Comparison of ENCODE assay signal across 13 cellular contexts in the genomic region with DNA sequence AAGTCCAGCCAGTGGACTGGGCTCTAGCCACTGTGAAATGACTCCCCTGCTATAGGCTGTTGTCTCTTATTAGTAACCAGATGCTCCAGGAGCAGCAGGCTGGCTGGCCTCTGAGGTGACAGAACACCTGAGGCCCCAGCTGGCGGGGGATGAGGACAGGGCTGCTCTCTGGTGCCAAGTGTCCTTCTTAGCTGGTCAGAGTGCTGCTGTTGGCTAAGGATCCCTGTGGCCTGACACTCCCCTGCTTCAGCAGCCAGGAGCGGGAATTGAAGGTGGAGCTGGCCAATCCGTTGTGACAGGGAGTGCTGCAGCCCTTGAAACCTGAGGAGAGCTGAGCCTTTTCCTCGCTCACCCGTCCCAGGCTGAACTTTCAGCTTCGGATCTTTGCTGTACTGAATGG. TPM values are rescaled to one million over a fixed set of nuclear protein-coding genes. Genes with fewer than 3 reads are reported as not detected.
DNase-seq lines count a peak whose midpoint lies in the region; ATAC-seq lines count a peak whose summit lies in the region.
"Had no signal": no experiment of that assay in that cellular context is flagged by ENCODE, and none has a peak within 500 bp of the region (broad histone marks: within the 10 kb centered on the region; RNA-seq: fewer than 3 reads in every experiment).

No MANE protein-coding gene starts in this region.

- no peaks in the 10 kb centered on the region for H3K79me1 ChIP-seq in neuronal stem cell (ENCODE audit: low read depth, low read length)

- no peak overlapping the region for H2AK5ac ChIP-seq in neuronal stem cell (ENCODE audit: low read depth, low read length)

- peaks cover 2 to 3% of the 10 kb centered on the region in 2 donors for H3K4me1 ChIP-seq in neuronal stem cell (ENCODE audit: control insufficient read depth in 2 of 2, insufficient read depth in 1 of 2, low read depth in 1 of 2, low read length in 2 of 2)
- H3K4me1 ChIP-seq: BLaER1 treated with 17β-estradiol and CSF1 and Interleukin-3, amounts not matched to agents 10 nM and 100 nM had no signal

- peaks cover 0 to 25% (median 0%) of the 10 kb centered on the region in 3 experiments for H3K27me3 ChIP-seq in neuronal stem cell (ENCODE audit: control insufficient read depth in 3 of 3, insufficient read depth in 3 of 3, low read depth in 1 of 3, low read length in 3 of 3)
- H3K27me3 ChIP-seq: BLaER1 treated with 17β-estradiol and CSF1 and Interleukin-3, amounts not matched to agents 10 nM and 100 nM had no signal

- no peak overlapping the region for H2BK12ac ChIP-seq in neuronal stem cell (ENCODE audit: low read length)

- H3K23ac ChIP-seq in neuronal stem cell (ENCODE audit: low read depth, low read length, poor library complexity), result no peak overlapping the region

- H3K9ac ChIP-seq in neuronal stem cell (ENCODE audit: low read depth, low read length, poor library complexity), result no peak overlapping the region
- H3K9ac ChIP-seq: BLaER1 treated with 17β-estradiol and CSF1 and Interleukin-3, amounts not matched to agents 10 nM and 100 nM had no signal

- peak; percentile 25 for DNase-seq in EH (ENCODE audit: low read depth)
- peak; percentile 69 for DNase-seq in NCI-H2171 treated with DMSO at 0.1 percent for 48 hours (lab: John Stamatoyannopoulos, UW)
- peak; percentile 76 for DNase-seq in ecto neural progenitor cell (ENCODE audit: low spot score)
- DNase-seq in neuronal stem cell (ENCODE audit: low spot score), result peak; percentile 32
- DNase-seq in GF-D8 (lab: John Stamatoyannopoulos, UW), result no peak
- no peak for DNase-seq in stimulated activated CD4-positive, alpha-beta T cell treated with anti-CD3 and anti-CD28 coated beads, Interleukin-4, amount 100 ng/mL, for 4 hours
- DNase-seq: activated B cell treated with CpG ODN at 0.5 μM for 24 hours; activated T-cell treated with anti-CD3 and anti-CD28 coated beads, Interleukin-2, amount 50 U/mL, for 24 hours; NCI-H1417 treated with DMSO at 0.1 percent for 48 hours; stimulated activated CD8-positive, alpha-beta memory T cell treated with anti-CD3 and anti-CD28 coated beads, Interleukin-4, amount 100 ng/mL, for 48 hours had no signal

- no peak overlapping the region for H4K8ac ChIP-seq in neuronal stem cell (ENCODE audit: low read depth, low read length)

- H3K9me3 ChIP-seq in neuronal stem cell (replicated peaks in 1 of 2; ENCODE audit: control insufficient read depth in 2 of 2, insufficient read depth in 1 of 2, low read depth in 1 of 2, low read length in 2 of 2), result no peaks in the 10 kb centered on the region

- no peak overlapping the region for H3K14ac ChIP-seq in neuronal stem cell (ENCODE audit: low read length)

- H3K27ac ChIP-seq in neuronal stem cell (replicated peaks; ENCODE audit: low read length), result no peak overlapping the region
- H3K27ac ChIP-seq: BLaER1 treated with 17β-estradiol and CSF1 and Interleukin-3, amounts not matched to agents 10 nM and 100 nM had no signal

- peak overlapping the region; percentile 87 for H2AFZ ChIP-seq in neuronal stem cell (ENCODE audit: low read length)

- H2BK5ac ChIP-seq in neuronal stem cell (ENCODE audit: low read length), result no peak overlapping the region

- H2BK15ac ChIP-seq in neuronal stem cell (ENCODE audit: low read length), result peak overlapping the region; percentile 26

- no peak overlapping the region for H3K4me3 ChIP-seq in neuronal stem cell (ENCODE audit: low read length in 2 of 2)
- H3K4me3 ChIP-seq: BLaER1 treated with 17β-estradiol and CSF1 and Interleukin-3, amounts not matched to agents 10 nM and 100 nM had no signal

- WGBS in neuronal stem cell (ENCODE audit: extremely low coverage in 2 of 2, insufficient read length in 2 of 2, insufficient replicate concordance in 1 of 2), 2 donors, result no CpG with 5 or more reads among the region's 6 CpGs

- H4K91ac ChIP-seq in neuronal stem cell (ENCODE audit: low read depth, low read length, poor library complexity), result no peak overlapping the region

- H3K36me3 ChIP-seq in neuronal stem cell (replicated peaks in 1 of 2; ENCODE audit: control insufficient read depth in 2 of 2, insufficient read depth in 2 of 2, low read length in 2 of 2), result no peaks in the 10 kb centered on the region
- H3K36me3 ChIP-seq: BLaER1 treated with 17β-estradiol and CSF1 and Interleukin-3, amounts not matched to agents 10 nM and 100 nM had no signal

- peak overlapping the region; percentile 68 for H3K18ac ChIP-seq in neuronal stem cell (ENCODE audit: low read length)

- H2BK120ac ChIP-seq in neuronal stem cell (ENCODE audit: low read depth, low read length), result no peak overlapping the region

- H3K4ac ChIP-seq in neuronal stem cell (ENCODE audit: low read length), result no peak overlapping the region

- no peak for ATAC-seq in GM19395 (IDR thresholded peaks at IDR 0.05; ENCODE audit: unreplicated experiment)
- ATAC-seq in HG03139 (IDR thresholded peaks at IDR 0.05; ENCODE audit: unreplicated experiment), result no peak

- H3K4me2 ChIP-seq in neuronal stem cell (ENCODE audit: insufficient read depth, low read length, poor library complexity, severe bottlenecking), result no peak overlapping the region
- H3K4me2 ChIP-seq: BLaER1 treated with 17β-estradiol and CSF1 and Interleukin-3, amounts not matched to agents 10 nM and 100 nM had no signal

RNA-seq across cellular contexts. Expression of gene TMEM229B, which starts 30.7 kb away (rescaled TPM):
- polyA plus RNA-seq in neuronal stem cell (2013, experiment 1 of 2), result 0.14 TPM
- polyA plus RNA-seq in neuronal stem cell (2013, experiment 2 of 2), result 0.26 TPM

RNA-seq across cellular contexts. Expression of gene PLEK2, which starts 45.8 kb away (rescaled TPM):
- 0.07 TPM for polyA plus RNA-seq in neuronal stem cell (2013, experiment 1 of 2)
- 0.06 TPM for polyA plus RNA-seq in neuronal stem cell (2013, experiment 2 of 2)

Comparison
In these comparisons a context has a peak if more than half of its experiments do, and no peak if none do; other contexts are left out.
1. DNase-seq: peak in EH (single experiment), NCI-H2171 treated with DMSO at 0.1 percent for 48 hours (single experiment), ecto neural progenitor cell (single experiment) and neuronal stem cell (single experiment); none in GF-D8 (single experiment) and stimulated activated CD4-positive, alpha-beta T cell treated with anti-CD3 and anti-CD28 coated beads, Interleukin-4, amount 100 ng/mL, for 4 hours (0 of 2).